30 cellular contexts compared by ENCODE assay signal in genomic region chr6:165090206-165090605, GRCh38.
"Had no signal": no experiment of that assay in that cellular context is flagged by ENCODE, and none has a peak within 500 bp of the region (broad histone marks: within the 10 kb centered on the region; RNA-seq: fewer than 3 reads in every experiment).

No MANE protein-coding gene starts in this region.

- H3K36me3 ChIP-seq: ascending aorta, cardiac muscle cell, colonic mucosa, esophagus squamous epithelium, left ventricle myocardium inferior, right atrium auricular region, spleen, suprapubic skin, tibial artery, upper lobe of right lung had no signal

- H3K27me3 Mint-ChIP-seq: activated naive CD8-positive, alpha-beta T cell treated with anti-CD3 and anti-CD28 coated beads, Interleukin-2, amount 10 ng/mL, durations not matched to agents 7 days and 5 days had no signal

- H3K27ac Mint-ChIP-seq: activated naive CD4-positive, alpha-beta T cell treated with anti-CD3 and anti-CD28 coated beads for 36 hours; activated naive CD8-positive, alpha-beta T cell treated with anti-CD3 and anti-CD28 coated beads, Interleukin-2, amount 10 ng/mL, durations not matched to agents 7 days and 5 days; activated T-helper 1 cell treated with anti-CD3 and anti-CD28 coated beads, Interleukin-12 subunit alpha, Interleukin-12 subunit beta, Interleukin-2, Interleukin-4 antibody, amounts not matched to agents 30 ng/mL and 10 ng/mL and 1 ng/mL, durations not matched to agents 14 hours and 24 hours and 36 hours; brain; T-helper 2 cell treated with Interferon-gamma antibody and Interleukin-4, amounts not matched to agents 5 μg/mL and 100 μg/mL, for 36 hours had no signal

- H3K27ac ChIP-seq: ascending aorta, cardiac muscle cell, colonic mucosa, epithelial cell of prostate, esophagus squamous epithelium, left ventricle myocardium inferior, right atrium auricular region, spleen, suprapubic skin, tibial artery, upper lobe of right lung had no signal

- H3K4me1 Mint-ChIP-seq: activated naive CD8-positive, alpha-beta T cell treated with anti-CD3 and anti-CD28 coated beads, Interleukin-2, amount 10 ng/mL, durations not matched to agents 7 days and 5 days had no signal

- H3K9me3 ChIP-seq: ascending aorta, colonic mucosa, right atrium auricular region, suprapubic skin, tibial artery, upper lobe of right lung had no signal

- H3K36me3 Mint-ChIP-seq: activated naive CD8-positive, alpha-beta T cell treated with anti-CD3 and anti-CD28 coated beads, Interleukin-2, amount 10 ng/mL, durations not matched to agents 7 days and 5 days; brain had no signal

- H3K4me3 Mint-ChIP-seq: activated naive CD4-positive, alpha-beta T cell treated with anti-CD3 and anti-CD28 coated beads for 36 hours; activated naive CD8-positive, alpha-beta T cell treated with anti-CD3 and anti-CD28 coated beads, Interleukin-2, amount 10 ng/mL, durations not matched to agents 7 days and 5 days; activated T-helper 1 cell treated with anti-CD3 and anti-CD28 coated beads, Interleukin-12 subunit alpha, Interleukin-12 subunit beta, Interleukin-2, Interleukin-4 antibody, amounts not matched to agents 30 ng/mL and 10 ng/mL and 1 ng/mL, durations not matched to agents 14 hours and 24 hours and 36 hours; brain; T-helper 2 cell treated with Interferon-gamma antibody and Interleukin-4, amounts not matched to agents 5 μg/mL and 100 μg/mL, for 36 hours had no signal

- DNase-seq: activated CD4-positive, alpha-beta T cell treated with anti-CD3 and anti-CD28 coated beads for 4 hours; activated CD4-positive, alpha-beta T cell treated with anti-CD3 and anti-CD28 coated beads, Interleukin-2, amount 50 U/mL, for 48 hours; activated CD4-positive, CD25-positive, alpha-beta regulatory T cell; activated CD8-positive, alpha-beta memory T cell treated with anti-CD3 and anti-CD28 coated beads for 24 hours; activated effector memory CD4-positive, alpha-beta T cell treated with anti-CD3 and anti-CD28 coated beads, Interleukin-2, amount 50 U/mL, for 16 hours; activated naive CD4-positive, alpha-beta T cell treated with anti-CD3 and anti-CD28 coated beads for 36 hours; activated naive CD8-positive, alpha-beta T cell treated with anti-CD3 and anti-CD28 coated beads, Interleukin-2, amount 10 ng/mL, durations not matched to agents 7 days and 5 days; cerebellar nuclear complex; colonic mucosa; effector CD8-positive, alpha-beta T cell; esophagus squamous epithelium; left ventricle myocardium inferior; mucosa of descending colon; occipital lobe; spleen; stimulated activated naive CD4-positive, alpha-beta T cell; tibial artery; upper lobe of right lung had no signal

- FAIRE-seq: endometrium, frontal cortex, islet of Langerhans had no signal

- H3K4me3 ChIP-seq: ascending aorta, cardiac muscle cell, colonic mucosa, esophagus squamous epithelium, left ventricle myocardium inferior, lung, mucosa of descending colon, right atrium auricular region, spleen, suprapubic skin, tibial artery, upper lobe of right lung had no signal

- H3K27me3 ChIP-seq: ascending aorta, cardiac muscle cell, colonic mucosa, esophagus squamous epithelium, right atrium auricular region, spleen, suprapubic skin, tibial artery, upper lobe of right lung had no signal

- H3K4me1 ChIP-seq: ascending aorta, colonic mucosa, esophagus squamous epithelium, left ventricle myocardium inferior, right atrium auricular region, spleen, suprapubic skin, tibial artery, upper lobe of right lung had no signal
